ENCODE assay signal across 23 cellular contexts in genomic region chr6:38212116-38212515, GRCh38.
DNase-seq lines count a peak whose midpoint lies in the region; ATAC-seq and TF ChIP-seq lines count a peak whose summit lies in the region.
"Had no signal": no experiment of that assay in that cellular context is flagged by ENCODE, and none has a peak within 500 bp of the region (broad histone marks: within the 10 kb centered on the region; RNA-seq: fewer than 3 reads in every experiment).

No MANE protein-coding gene starts in this region.

- H4K20me1 ChIP-seq in Loucy (ENCODE audit: insufficient read depth, low read length, poor library complexity, severe bottlenecking) (no peaks in the 10 kb centered on the region), neural progenitor cell (ENCODE audit: low read depth) (no peaks in the 10 kb centered on the region)

- no peak for TF ChIP-seq POLR2A in tibial nerve (IDR thresholded peaks at IDR 0.05)

- no peak for TF ChIP-seq CTCF in Loucy (conservative IDR thresholded peaks at IDR 0.05; ENCODE audit: low read length)
- no peak for TF ChIP-seq CTCF in neural progenitor cell (IDR thresholded peaks at IDR 0.05)
- no peak for TF ChIP-seq CTCF in tibial nerve (IDR thresholded peaks at IDR 0.05)

- H3K9ac ChIP-seq in Loucy (ENCODE audit: low read depth, low read length, poor library complexity, severe bottlenecking) (no peak overlapping the region), neural progenitor cell (no peak overlapping the region)

- H3K27me3 ChIP-seq in Loucy (ENCODE audit: insufficient read depth, low read length, poor library complexity, severe bottlenecking): no peaks in the 10 kb centered on the region
- no peaks in the 10 kb centered on the region for H3K27me3 ChIP-seq in neural progenitor cell
- no peaks in the 10 kb centered on the region for H3K27me3 ChIP-seq in tibial nerve
- H3K27me3 ChIP-seq: pancreas had no signal

- ATAC-seq in HG03342 (IDR thresholded peaks at IDR 0.05; ENCODE audit: unreplicated experiment) (no peak), GM19035 (IDR thresholded peaks at IDR 0.05; ENCODE audit: unreplicated experiment) (no peak), GM18873 (IDR thresholded peaks at IDR 0.05; ENCODE audit: low FRiP score, unreplicated experiment) (no peak)
- ATAC-seq: activated CD8-positive, alpha-beta memory T cell treated with anti-CD3 and anti-CD28 coated beads, Interleukin-2, amount 10 ng/mL, durations not matched to agents 7 days and 5 days; activated T-cell treated with anti-CD3 and anti-CD28 coated beads, Interleukin-2, amount 50 U/mL, for 4 hours; HCT116 had no signal

- H3F3A ChIP-seq in Loucy (ENCODE audit: low read depth) (no peaks in the 10 kb centered on the region), neural progenitor cell (ENCODE audit: low read depth) (peaks cover 11% of the 10 kb centered on the region)

- no peaks in the 10 kb centered on the region for H3K36me3 Mint-ChIP-seq in neural progenitor cell
- H3K36me3 Mint-ChIP-seq: activated CD8-positive, alpha-beta memory T cell treated with anti-CD3 and anti-CD28 coated beads, Interleukin-2, amount 10 ng/mL, durations not matched to agents 7 days and 5 days; activated naive CD8-positive, alpha-beta T cell treated with anti-CD3 and anti-CD28 coated beads, Interleukin-2, amount 10 ng/mL, durations not matched to agents 7 days and 5 days had no signal

- no peak overlapping the region for H3K4me3 Mint-ChIP-seq in neural progenitor cell
- H3K4me3 Mint-ChIP-seq: activated CD8-positive, alpha-beta memory T cell treated with anti-CD3 and anti-CD28 coated beads, Interleukin-2, amount 10 ng/mL, durations not matched to agents 7 days and 5 days; activated naive CD8-positive, alpha-beta T cell treated with anti-CD3 and anti-CD28 coated beads, Interleukin-2, amount 10 ng/mL, durations not matched to agents 7 days and 5 days; activated T-cell treated with anti-CD3 and anti-CD28 coated beads, Interleukin-2, amount 50 U/mL, for 4 hours; central memory CD8-positive, alpha-beta T cell had no signal

- H3K27ac Mint-ChIP-seq in neural progenitor cell: no peak overlapping the region
- H3K27ac Mint-ChIP-seq: activated CD8-positive, alpha-beta memory T cell treated with anti-CD3 and anti-CD28 coated beads, Interleukin-2, amount 10 ng/mL, durations not matched to agents 7 days and 5 days; activated naive CD8-positive, alpha-beta T cell treated with anti-CD3 and anti-CD28 coated beads, Interleukin-2, amount 10 ng/mL, durations not matched to agents 7 days and 5 days had no signal

- H3K27me3 Mint-ChIP-seq in neural progenitor cell (ENCODE audit: insufficient read depth, low read depth): peaks cover 2% of the 10 kb centered on the region
- H3K27me3 Mint-ChIP-seq: activated CD8-positive, alpha-beta memory T cell treated with anti-CD3 and anti-CD28 coated beads, Interleukin-2, amount 10 ng/mL, durations not matched to agents 7 days and 5 days; activated naive CD8-positive, alpha-beta T cell treated with anti-CD3 and anti-CD28 coated beads, Interleukin-2, amount 10 ng/mL, durations not matched to agents 7 days and 5 days; central memory CD8-positive, alpha-beta T cell had no signal

- H3K27ac ChIP-seq in cingulate gyrus (ENCODE audit: low read depth, low read length) (peak overlapping the region; percentile 58), neural progenitor cell (no peak overlapping the region), tibial nerve (peak overlapping the region in 3 of 4 donors; percentile 50 to 75 (median 69))

- H3K4me1 Mint-ChIP-seq in neural progenitor cell: peaks cover 66% of the 10 kb centered on the region

- H3K9me3 Mint-ChIP-seq in neural progenitor cell: no peaks in the 10 kb centered on the region
- H3K9me3 Mint-ChIP-seq: activated naive CD8-positive, alpha-beta T cell treated with anti-CD3 and anti-CD28 coated beads, Interleukin-2, amount 10 ng/mL, durations not matched to agents 7 days and 5 days; activated T-cell treated with anti-CD3 and anti-CD28 coated beads, Interleukin-2, amount 50 U/mL, for 4 hours; central memory CD8-positive, alpha-beta T cell had no signal

- H3K36me3 ChIP-seq in Loucy (ENCODE audit: insufficient read depth, low read length): no peaks in the 10 kb centered on the region
- H3K36me3 ChIP-seq in neural progenitor cell: no peaks in the 10 kb centered on the region
- H3K36me3 ChIP-seq in tibial nerve: no peaks in the 10 kb centered on the region
- H3K36me3 ChIP-seq: pancreas had no signal

- peak overlapping the region; percentile 5 for H3K4me2 ChIP-seq in Loucy (ENCODE audit: low read depth, low read length, poor library complexity, severe bottlenecking)
- H3K4me2 ChIP-seq in neural progenitor cell: no peak overlapping the region

- H3K79me2 ChIP-seq in Loucy (ENCODE audit: insufficient read depth, low read length): 0 out of 2 replicates have a peak, but pooled peaks cover 2% of the 10 kb centered on the region
- no peaks in the 10 kb centered on the region for H3K79me2 ChIP-seq in neural progenitor cell (ENCODE audit: low read depth)

- no peak overlapping the region for H2AFZ ChIP-seq in Loucy (ENCODE audit: low read length)
- H2AFZ ChIP-seq in neural progenitor cell (replicated peaks): peak overlapping the region; percentile 69

- H3K9me3 ChIP-seq in Loucy (ENCODE audit: insufficient read depth, low read depth, low read length) (no peaks in the 10 kb centered on the region), neural progenitor cell (ENCODE audit: low read depth) (no peaks in the 10 kb centered on the region), tibial nerve (no peaks in the 10 kb centered on the region)
- H3K9me3 ChIP-seq: pancreas had no signal

- no peaks in the 10 kb centered on the region for H3K9me2 ChIP-seq in Loucy (replicated peaks; ENCODE audit: low read depth, low read length)

- H3K4me3 ChIP-seq in Loucy (ENCODE audit: low read length, poor library complexity, severe bottlenecking): no peak overlapping the region
- no peak overlapping the region for H3K4me3 ChIP-seq in neural progenitor cell
- H3K4me3 ChIP-seq in tibial nerve: no peak overlapping the region
- H3K4me3 ChIP-seq: pancreas had no signal

- peaks cover 46% of the 10 kb centered on the region for H3K4me1 ChIP-seq in Loucy (ENCODE audit: insufficient read depth, low read length, poor library complexity, severe bottlenecking)
- peaks cover 40% of the 10 kb centered on the region for H3K4me1 ChIP-seq in neural progenitor cell
- peaks cover 0 to 52% (median 21%) of the 10 kb centered on the region in 4 donors for H3K4me1 ChIP-seq in tibial nerve

- 93 to 94% methylated on average over 3 of the region's 3 CpGs for WGBS in tibial nerve, 2 donors

- DNase-seq in neural progenitor cell (ENCODE audit: low spot score) (no peak), tibial nerve (ENCODE audit: low spot score in 2 of 2) (no peak)
- DNase-seq: activated CD4-positive, alpha-beta T cell treated with anti-CD3 and anti-CD28 coated beads, Interleukin-2, amount 50 U/mL, for 1 hour; activated CD8-positive, alpha-beta memory T cell treated with anti-CD3 and anti-CD28 coated beads, Interleukin-2, amount 10 ng/mL, durations not matched to agents 7 days and 5 days; activated gamma-delta T cell treated with Interleukin-2 at 50 U/mL for 16 hours; activated naive CD8-positive, alpha-beta T cell treated with anti-CD3 and anti-CD28 coated beads, Interleukin-2, amount 10 ng/mL, durations not matched to agents 7 days and 5 days; activated T-cell treated with anti-CD3 and anti-CD28 coated beads, Interleukin-2, amount 50 U/mL, for 4 hours; DMS 273 treated with DMSO at 0.1 percent for 48 hours; hippocampal formation; left colon; mammary epithelial cell; NCI-H1048; NCI-H1694; pancreas; stimulated activated CD4-positive, alpha-beta T cell treated with anti-CD3 and anti-CD28 coated beads, Interleukin-1b, Interleukin-23, amount 100 ng/mL, for 48 hours; stimulated activated naive CD4-positive, alpha-beta T cell treated with Interleukin-2 at 50 U/mL for 16 hours had no signal

- TF ChIP-seq EP300 in tibial nerve (IDR thresholded peaks at IDR 0.05): no peak
